Comparison of ENCODE assay signal across 7 cellular contexts in genomic region chr1:25019351-25020172, GRCh38.
DNase-seq lines count a peak whose midpoint lies in the region; ATAC-seq and TF ChIP-seq lines count a peak whose summit lies in the region.

No MANE protein-coding gene starts in this region.

- H3K27me3 ChIP-seq in adrenal gland, result no peaks in the 10 kb centered on the region

- intact Hi-C loops in adrenal gland (cut with DNase I), result no loop called here

- no peaks in the 10 kb centered on the region for H3K36me3 ChIP-seq in adrenal gland (replicated peaks in 1 of 2)

- H3K4me3 Mint-ChIP-seq in memory B cell, result peak overlapping the region; percentile 76

- peaks cover 40% of the 10 kb centered on the region for H3K4me1 Mint-ChIP-seq in memory B cell

- no peak overlapping the region for H3K27ac ChIP-seq in adrenal gland

- no peak for TF ChIP-seq POLR2A in adrenal gland (IDR thresholded peaks at IDR 0.05)

- no peak overlapping the region for H3K4me3 ChIP-seq in adrenal gland

- WGBS in adrenal gland, 4 donors, result 83 to 88% (median 86%) methylated on average over 10 to 13 of the region's 13 CpGs

- peak; percentile 57 to 63 for DNase-seq in memory B cell (ENCODE audit: low spot score in 2 of 2)
- DNase-seq in NCI-H82 (lab: John Stamatoyannopoulos, UW), result no peak
- DNase-seq in HCEC 1CT, result no peak
- DNase-seq in adrenal gland, result no peak

- H3K36me3 Mint-ChIP-seq in memory B cell, result no peaks in the 10 kb centered on the region

- peak; percentile 51 for ATAC-seq in GM18867 (IDR thresholded peaks at IDR 0.05; ENCODE audit: unreplicated experiment)
- ATAC-seq in GM21576 (IDR thresholded peaks at IDR 0.05; ENCODE audit: unreplicated experiment), result peak; percentile 40
- peak; percentile 41 for ATAC-seq in HG03521 (IDR thresholded peaks at IDR 0.05; ENCODE audit: unreplicated experiment)
- ATAC-seq in memory B cell (ENCODE audit: low read depth), result peak; percentile 16

- no peaks in the 10 kb centered on the region for H3K27me3 Mint-ChIP-seq in memory B cell

- H3K27ac Mint-ChIP-seq in memory B cell, result peak overlapping the region; percentile 97

- H3K9me3 ChIP-seq in adrenal gland (replicated peaks in 1 of 3), result no peaks in the 10 kb centered on the region

- H3K9me3 Mint-ChIP-seq in memory B cell, result no peaks in the 10 kb centered on the region

- H3K4me1 ChIP-seq in adrenal gland (replicated peaks in 1 of 2), result no peaks in the 10 kb centered on the region

- no peak for TF ChIP-seq CTCF in adrenal gland (IDR thresholded peaks at IDR 0.05)

Comparison
In these comparisons a context has a peak if more than half of its experiments do, and no peak if none do; other contexts are left out.
1. DNase-seq: peak in memory B cell (2 of 2); none in NCI-H82 (single experiment), HCEC 1CT (single experiment) and adrenal gland (0 of 7).
2. Peak in every context shown above with its lines, with median percentiles within 50 percentile points of each other: ATAC-seq.